ENCODE assay signal across 9 cellular contexts in the genomic region with DNA sequence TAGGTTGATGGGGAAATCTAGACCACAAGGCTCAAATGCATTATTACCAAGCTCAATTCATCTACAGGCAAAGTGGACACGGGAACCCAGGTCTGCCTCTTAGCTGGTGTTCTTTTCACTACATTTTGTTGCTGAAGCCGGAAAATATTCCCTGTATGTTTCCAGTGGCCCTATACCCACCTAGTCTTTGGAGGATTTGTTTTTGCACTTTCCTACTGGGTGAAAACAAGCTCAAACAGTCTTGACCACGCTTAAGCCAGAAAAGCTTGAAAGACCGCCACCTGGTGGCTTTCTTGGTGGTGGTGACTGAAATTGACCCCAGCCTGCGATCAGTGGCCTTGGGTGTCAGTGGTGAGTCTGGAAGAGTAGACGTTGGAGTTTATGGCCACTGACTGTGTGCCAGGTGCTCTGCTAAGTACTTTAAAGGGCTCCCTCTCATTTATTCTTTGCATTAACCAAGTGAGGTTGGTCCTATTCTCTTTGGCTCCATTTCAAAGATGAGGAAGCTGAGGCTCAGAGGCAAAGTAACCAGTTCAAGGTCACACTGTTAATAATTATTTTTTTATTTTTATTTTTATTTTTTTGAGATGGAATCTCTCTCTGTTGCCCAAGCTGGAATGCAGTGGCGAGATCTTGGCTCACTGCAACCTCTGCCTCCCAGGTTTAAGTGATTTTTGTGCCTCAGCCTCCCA. TPM values are rescaled to one million over a fixed set of nuclear protein-coding genes. Genes with fewer than 3 reads are reported as not detected.
A peak's percentile ranks its signal among the peaks of the same experiment; 100 is the strongest.
DNase-seq lines count a peak whose midpoint lies in the region; ATAC-seq, FAIRE-seq and TF ChIP-seq lines count a peak whose summit lies in the region.
"Had no signal": no experiment of that assay in that cellular context is flagged by ENCODE, and none has a peak within 500 bp of the region (broad histone marks: within the 10 kb centered on the region; RNA-seq: fewer than 3 reads in every experiment).

No MANE protein-coding gene starts in this region.

- FAIRE-seq in GM18507 (lab: Jason Lieb, UNC): peak; percentile 84

- DNase-seq in Ammon's horn (ENCODE audit: low spot score): peak; percentile 78
- no peak for DNase-seq in GM18507 (ENCODE audit: extremely low spot score, insufficient read length, low read depth)
- peak; percentile 6 for DNase-seq in NCI-H446 treated with DMSO at 0.1 percent for 48 hours (lab: John Stamatoyannopoulos, UW)
- DNase-seq in activated CD8-positive, alpha-beta memory T cell treated with anti-CD3 and anti-CD28 coated beads, Interleukin-2, amount 50 U/mL, for 4 hours: peak; percentile 29
- DNase-seq in fibroblast of mammary gland (ENCODE audit: low read depth): peak; percentile 63
- peak; percentile 65 for DNase-seq in neuronal stem cell (ENCODE audit: low spot score)
- DNase-seq in aorta: peak; percentile 64 to 82

- H3K4me1 ChIP-seq in neuronal stem cell (ENCODE audit: control insufficient read depth in 2 of 2, insufficient read depth in 1 of 2, low read depth in 1 of 2, low read length in 2 of 2) (peaks cover 0 to 1% of the 10 kb centered on the region in 2 donors), aorta (ENCODE audit: control insufficient read depth in 1 of 2, insufficient read depth in 2 of 2, low read length in 2 of 2) (no peaks in the 10 kb centered on the region)

- ATAC-seq in aorta (ENCODE audit: low FRiP score) (peak; percentile 40), GM18502 (IDR thresholded peaks at IDR 0.05; ENCODE audit: poor library complexity, unreplicated experiment) (no peak)
- ATAC-seq: naive thymus-derived CD4-positive, alpha-beta T cell had no signal

- H3K14ac ChIP-seq in neuronal stem cell (ENCODE audit: low read length): no peak overlapping the region

- H2BK15ac ChIP-seq in neuronal stem cell (ENCODE audit: low read length): no peak overlapping the region

- no peak overlapping the region for H3K4ac ChIP-seq in neuronal stem cell (ENCODE audit: low read length)

- H3K4me3 ChIP-seq in fibroblast of mammary gland (ENCODE audit: control insufficient read depth, low read depth, low read length) (no peak overlapping the region), neuronal stem cell (ENCODE audit: low read length in 2 of 2) (no peak overlapping the region), aorta (ENCODE audit: low read length in 2 of 2) (no peak overlapping the region)

- H3K27ac ChIP-seq in neuronal stem cell (replicated peaks; ENCODE audit: low read length) (no peak overlapping the region), aorta (ENCODE audit: low read depth in 1 of 2, low read length in 2 of 2) (no peak overlapping the region)

- peaks cover 0 to 56% (median 17%) of the 10 kb centered on the region in 3 experiments for H3K27me3 ChIP-seq in neuronal stem cell (ENCODE audit: control insufficient read depth in 3 of 3, insufficient read depth in 3 of 3, low read depth in 1 of 3, low read length in 3 of 3)
- H3K27me3 ChIP-seq in aorta (ENCODE audit: control insufficient read depth in 1 of 2, insufficient read depth in 2 of 2, low read length in 1 of 2): peaks cover 0 to 2% of the 10 kb centered on the region in 2 donors

- H3K4me2 ChIP-seq in neuronal stem cell (ENCODE audit: insufficient read depth, low read length, poor library complexity, severe bottlenecking): no peak overlapping the region

- H2AK5ac ChIP-seq in neuronal stem cell (ENCODE audit: low read depth, low read length): no peak overlapping the region

- H3K9me3 ChIP-seq in neuronal stem cell (replicated peaks in 1 of 2; ENCODE audit: control insufficient read depth in 2 of 2, insufficient read depth in 1 of 2, low read depth in 1 of 2, low read length in 2 of 2) (peaks cover 0 to 1% of the 10 kb centered on the region in 2 donors), aorta (ENCODE audit: control insufficient read depth, low read length) (no peaks in the 10 kb centered on the region)

- intact Hi-C loops in aorta (cut with DNase I): loop anchor here (2.0 kb wide), 1 partner anchor 127 kb away; no protein-coding TSS in a partner anchor

- peak; percentile 84 for TF ChIP-seq CTCF in fibroblast of mammary gland (conservative IDR thresholded peaks at IDR 0.05; ENCODE audit: control insufficient read depth, insufficient read depth, low read depth, low read length)

- no peak overlapping the region for H3K9ac ChIP-seq in neuronal stem cell (ENCODE audit: low read depth, low read length, poor library complexity)

- no peaks in the 10 kb centered on the region for H3K36me3 ChIP-seq in neuronal stem cell (replicated peaks in 1 of 2; ENCODE audit: control insufficient read depth in 2 of 2, insufficient read depth in 2 of 2, low read length in 2 of 2)
- H3K36me3 ChIP-seq in aorta (ENCODE audit: control insufficient read depth in 1 of 2, insufficient read depth in 2 of 2, low read length in 1 of 2): no peaks in the 10 kb centered on the region

- no peak overlapping the region for H2BK120ac ChIP-seq in neuronal stem cell (ENCODE audit: low read depth, low read length)

- H4K8ac ChIP-seq in neuronal stem cell (ENCODE audit: low read depth, low read length): no peak overlapping the region

- H2BK5ac ChIP-seq in neuronal stem cell (ENCODE audit: low read length): no peak overlapping the region

- no peak overlapping the region for H2BK12ac ChIP-seq in neuronal stem cell (ENCODE audit: low read length)

- H3K23ac ChIP-seq in neuronal stem cell (ENCODE audit: low read depth, low read length, poor library complexity): no peak overlapping the region

- no CpG with 5 or more reads among the region's 7 CpGs for WGBS in neuronal stem cell (ENCODE audit: extremely low coverage in 2 of 2, insufficient read length in 2 of 2, insufficient replicate concordance in 1 of 2), 2 donors
- 19 to 22% methylated on average over 7 of the region's 7 CpGs for WGBS in aorta, 2 donors

- no peak overlapping the region for H4K91ac ChIP-seq in neuronal stem cell (ENCODE audit: low read depth, low read length, poor library complexity)

- H3K79me1 ChIP-seq in neuronal stem cell (ENCODE audit: low read depth, low read length): no peaks in the 10 kb centered on the region

- no peak overlapping the region for H3K18ac ChIP-seq in neuronal stem cell (ENCODE audit: low read length)

- H2AFZ ChIP-seq in neuronal stem cell (ENCODE audit: low read length): no peak overlapping the region

RNA-seq across cellular contexts. Expression of gene CRTAC1, which starts 11.1 kb away (rescaled TPM):
- 1.7 TPM for polyA plus RNA-seq in neuronal stem cell (2013, experiment 1 of 2)
- polyA plus RNA-seq in neuronal stem cell (2013, experiment 2 of 2): 1.7 TPM
- 10 to 100 TPM in 1 of 2 donors, 1 to 10 TPM in 1; 7.9 to 53.1 TPM for total RNA-seq in aorta
- 10 to 100 TPM in 1 of 2 donors, 1 to 10 TPM in 1; 2.9 to 19.0 TPM for polyA plus RNA-seq in aorta
- total RNA-seq: naive thymus-derived CD4-positive, alpha-beta T cell had no signal
- polyA plus RNA-seq: naive thymus-derived CD4-positive, alpha-beta T cell had no signal
